In the genomic region with DNA sequence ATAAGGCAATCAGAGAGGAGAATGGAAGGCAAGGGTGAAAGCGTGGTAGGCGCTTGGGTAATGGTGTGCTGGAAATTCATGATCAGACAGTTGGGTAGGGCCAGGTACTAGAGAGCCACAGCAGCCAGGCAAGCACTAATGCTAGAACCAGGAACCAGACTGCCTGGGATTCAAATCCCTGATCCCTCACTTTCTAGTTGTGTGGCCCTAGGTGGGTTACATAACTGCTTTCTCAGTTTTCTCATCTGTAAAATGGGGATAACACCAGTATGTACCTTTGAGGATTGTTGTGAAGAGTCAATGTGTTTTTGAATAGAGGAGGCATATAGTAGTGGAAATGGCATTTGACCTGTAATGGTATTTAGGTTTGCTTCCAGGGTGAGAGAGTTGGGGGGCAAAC, we compare ENCODE assay signal across 22 cellular contexts.
DNase-seq lines count a peak whose midpoint lies in the region; ATAC-seq, FAIRE-seq and TF ChIP-seq lines count a peak whose summit lies in the region.
"Had no signal": no experiment of that assay in that cellular context is flagged by ENCODE, and none has a peak within 500 bp of the region (broad histone marks: within the 10 kb centered on the region; RNA-seq: fewer than 3 reads in every experiment).

No MANE protein-coding gene starts in this region.

- no peak for TF ChIP-seq CTCF in HEK293 (tag by site-specific recombination; IDR thresholded peaks at IDR 0.05)
- no peak for TF ChIP-seq CTCF in K562 (IDR thresholded peaks at IDR 0.05 in 2 of 3, conservative IDR thresholded peaks at IDR 0.05 in 1 of 3; ENCODE audit: insufficient read depth in 2 of 3, low read depth in 1 of 3, low read length in 3 of 3)
- no peak for TF ChIP-seq CTCF in progenitor cell of endocrine pancreas (IDR thresholded peaks at IDR 0.05; ENCODE audit: unreplicated experiment)
- no peak for TF ChIP-seq CTCF in A673 (conservative IDR thresholded peaks at IDR 0.05; ENCODE audit: low read depth, low read length)

- DNase-seq in K562 (ENCODE audit: extremely low read depth in 1 of 4, low spot score in 3 of 4) (no peak), progenitor cell of endocrine pancreas (ENCODE audit: low spot score, unreplicated experiment) (no peak), SW 1271 (lab: John Stamatoyannopoulos, UW) (no peak), OCI-M1 (lab: John Stamatoyannopoulos, UW) (no peak), A673 (ENCODE audit: low spot score) (no peak)
- DNase-seq: 8988T; AML-193; Caco-2; Calu3; CD4-positive, alpha-beta T cell; CD8-positive, alpha-beta T cell; DMS79 treated with DMSO at 0.1 percent for 48 hours; GF-D8 had no signal

- no peak overlapping the region for H2AFZ ChIP-seq in K562 (ENCODE audit: low read depth, low read length)

- H3K9me3 ChIP-seq in HEK293 (ENCODE audit: control insufficient read depth, insufficient read depth, low read depth, low read length) (no peaks in the 10 kb centered on the region), K562 (replicated peaks; ENCODE audit: control insufficient read depth, insufficient read depth, low read depth, low read length) (no peaks in the 10 kb centered on the region), A673 (ENCODE audit: low read depth, low read length, poor library complexity, severe bottlenecking) (no peaks in the 10 kb centered on the region)
- H3K9me3 ChIP-seq: BLaER1 treated with 17β-estradiol and CSF1 and Interleukin-3, amounts not matched to agents 10 nM and 100 nM; Caco-2 had no signal

- BruUV-seq in K562 (replicated peaks; lab: Mats Ljungman, UMichigan) = no TSS peak
- no TSS peak for BruUV-seq in A673 (replicated peaks; lab: Mats Ljungman, UMichigan)

- intact Hi-C loops in K562 (cut with micrococcal nuclease) = no loop called here
- intact Hi-C loops in A673 (cut with micrococcal nuclease; ENCODE audit: unreplicated experiment) = no loop called here

- peaks cover 20% of the 10 kb centered on the region for H3K4me1 Mint-ChIP-seq in progenitor cell of endocrine pancreas (ENCODE audit: low read depth)
- H3K4me1 Mint-ChIP-seq: B cell had no signal

- H3K9ac ChIP-seq in K562 (ENCODE audit: insufficient read depth in 1 of 2, low read depth in 2 of 2, low read length in 2 of 2) = no peak overlapping the region
- H3K9ac ChIP-seq: BLaER1 treated with 17β-estradiol and CSF1 and Interleukin-3, amounts not matched to agents 10 nM and 100 nM had no signal

- 0% methylated on average over 2 of the region's 2 CpGs for WGBS in K562 (ENCODE audit: insufficient coverage, low coverage, missing lambda C conversion rate)

- TF ChIP-seq RAD21 in K562 (CRISPR knock-in tag; conservative IDR thresholded peaks at IDR 0.05 in 1 of 2, IDR thresholded peaks at IDR 0.05 in 1 of 2) = no peak

- no peaks in the 10 kb centered on the region for H3K36me3 ChIP-seq in HEK293 (ENCODE audit: control insufficient read depth in 2 of 2, insufficient read depth in 1 of 2, low read length in 2 of 2)
- no peaks in the 10 kb centered on the region for H3K36me3 ChIP-seq in K562 (ENCODE audit: control insufficient read depth, insufficient read depth, low read length)
- no peaks in the 10 kb centered on the region for H3K36me3 ChIP-seq in A673 (ENCODE audit: insufficient read depth, low read length, poor library complexity, severe bottlenecking)
- H3K36me3 ChIP-seq: BLaER1 treated with 17β-estradiol and CSF1 and Interleukin-3, amounts not matched to agents 10 nM and 100 nM had no signal

- no peak overlapping the region for H3K4me2 ChIP-seq in K562 (ENCODE audit: insufficient read depth, low read length)
- H3K4me2 ChIP-seq: BLaER1 treated with 17β-estradiol and CSF1 and Interleukin-3, amounts not matched to agents 10 nM and 100 nM had no signal

- H3K4me1 ChIP-seq in HEK293 (ENCODE audit: control insufficient read depth, insufficient read depth, low read length) (no peaks in the 10 kb centered on the region), K562 (replicated peaks in 1 of 2; ENCODE audit: control insufficient read depth in 2 of 2, insufficient read depth in 2 of 2, low read length in 2 of 2) (no peaks in the 10 kb centered on the region), A673 (ENCODE audit: insufficient read depth, low read length, poor library complexity, severe bottlenecking) (no peaks in the 10 kb centered on the region)
- H3K4me1 ChIP-seq: BLaER1 treated with 17β-estradiol and CSF1 and Interleukin-3, amounts not matched to agents 10 nM and 100 nM had no signal

- peak overlapping the region; percentile 37 for H3K27ac Mint-ChIP-seq in progenitor cell of endocrine pancreas
- H3K27ac Mint-ChIP-seq: B cell; CD4-positive, alpha-beta T cell; CD8-positive, alpha-beta T cell had no signal

- H3K79me2 ChIP-seq in K562 (ENCODE audit: control insufficient read depth, insufficient read depth, low read length) = no peaks in the 10 kb centered on the region

- H3K36me3 Mint-ChIP-seq in progenitor cell of endocrine pancreas (ENCODE audit: insufficient read depth) = no peaks in the 10 kb centered on the region
- H3K36me3 Mint-ChIP-seq: CD8-positive, alpha-beta T cell had no signal

- peaks cover 3% of the 10 kb centered on the region for H3K9me3 Mint-ChIP-seq in progenitor cell of endocrine pancreas (ENCODE audit: low read depth)
- H3K9me3 Mint-ChIP-seq: CD4-positive, alpha-beta T cell; CD8-positive, alpha-beta T cell had no signal

- no peak overlapping the region for H3K27ac ChIP-seq in HEK293 (ENCODE audit: extremely low read depth, low read depth, low read length)
- H3K27ac ChIP-seq in K562 (ENCODE audit: extremely low read depth, low read depth, low read length) = no peak overlapping the region
- H3K27ac ChIP-seq in A673 (ENCODE audit: low read depth, low read length, poor library complexity, severe bottlenecking) = no peak overlapping the region
- H3K27ac ChIP-seq: BLaER1 treated with 17β-estradiol and CSF1 and Interleukin-3, amounts not matched to agents 10 nM and 100 nM; C4-2B had no signal

- no peak for FAIRE-seq in K562 (lab: Jason Lieb, UNC)
- FAIRE-seq: A204.1, D721Med, G401.6, GM12891, GM19239 had no signal

- H3K4me3 ChIP-seq in HEK293 (ENCODE audit: low read depth, low read length) (no peak overlapping the region), K562 (no peak overlapping the region), A673 (ENCODE audit: low read depth, low read length, poor library complexity, severe bottlenecking) (no peak overlapping the region)
- H3K4me3 ChIP-seq: BLaER1 treated with 17β-estradiol and CSF1 and Interleukin-3, amounts not matched to agents 10 nM and 100 nM had no signal

- no peak for ATAC-seq in K562
- ATAC-seq: CD8-positive, alpha-beta T cell had no signal

- POLR2A ChIA-PET in HEK293 (lab: Yijun Ruan, JAX) = no interaction called here
- POLR2A ChIA-PET in K562 (lab: Yijun Ruan, JAX) = no interaction called here
- POLR2A ChIA-PET in A673 (lab: Charles Lee; ENCODE audit: low non-redundant PET) = no interaction called here

- H3K9me1 ChIP-seq in K562 (ENCODE audit: control insufficient read depth, insufficient read depth, low read length) = no peaks in the 10 kb centered on the region

- H3K4me3 Mint-ChIP-seq in progenitor cell of endocrine pancreas (ENCODE audit: low read depth) = no peak overlapping the region
- H3K4me3 Mint-ChIP-seq: B cell; CD4-positive, alpha-beta T cell; CD8-positive, alpha-beta T cell had no signal

- CTCF ChIA-PET in HEK293 (lab: Yijun Ruan, JAX) = interaction anchor here (0.7 kb wide), 1 partner anchor 137 kb away, joined by 3 read pairs; no protein-coding TSS in a partner anchor
- CTCF ChIA-PET in K562 (lab: Yijun Ruan, JAX; ENCODE audit: low intra/inter-chr PET ratio) = no interaction called here
- CTCF ChIA-PET in A673 (lab: Charles Lee) = no interaction called here

- H4K20me1 ChIP-seq in K562 (replicated peaks; ENCODE audit: control insufficient read depth, insufficient read depth, low read length) = no peaks in the 10 kb centered on the region
- H4K20me1 ChIP-seq: BLaER1 treated with 17β-estradiol and CSF1 and Interleukin-3, amounts not matched to agents 10 nM and 100 nM had no signal

- TF ChIP-seq POLR2A in K562 (conservative IDR thresholded peaks at IDR 0.05) = no peak

- peaks cover 6% of the 10 kb centered on the region for H3K27me3 Mint-ChIP-seq in progenitor cell of endocrine pancreas

- no peak for TF ChIP-seq EP300 in K562 (IDR thresholded peaks at IDR 0.05; ENCODE audit: low read length)

- H3K27me3 ChIP-seq in K562 (ENCODE audit: control insufficient read depth in 2 of 2, insufficient read depth in 2 of 2, low read length in 2 of 2) (peaks cover 2 to 10% of the 10 kb centered on the region in 2 experiments; a peak in 2 of 5 replicates), A673 (replicated peaks; ENCODE audit: insufficient read depth, low read depth, low read length, poor library complexity) (peaks cover 43% of the 10 kb centered on the region)
- H3K27me3 ChIP-seq: BLaER1 treated with 17β-estradiol and CSF1 and Interleukin-3, amounts not matched to agents 10 nM and 100 nM had no signal

- in situ Hi-C loops in K562 (cut with MboI) = no loop called here

TF ChIP-seq in HEK293, 187 proteins besides CTCF, POLR2A, EP300 and RAD21:
- TF ChIP-seq ZNF354C (tag by site-specific recombination; IDR thresholded peaks at IDR 0.05; ENCODE audit: borderline replicate concordance, low read depth) = no peak
- TF ChIP-seq FEZF1 (tag by site-specific recombination; IDR thresholded peaks at IDR 0.05) = no peak
- no peak for TF ChIP-seq ZNF184 (tag by site-specific recombination; IDR thresholded peaks at IDR 0.05)
- TF ChIP-seq, protein P1, sequence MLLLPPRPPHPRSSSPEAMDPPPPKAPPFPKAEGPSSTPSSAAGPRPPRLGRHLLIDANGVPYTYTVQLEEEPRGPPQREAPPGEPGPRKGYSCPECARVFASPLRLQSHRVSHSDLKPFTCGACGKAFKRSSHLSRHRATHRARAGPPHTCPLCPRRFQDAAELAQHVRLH (tag by site-specific recombination; IDR thresholded peaks at IDR 0.05) = 0 out of 2 replicates have a peak, but pooled peaks have one; percentile 50
- TF ChIP-seq ZNF10 (tag by site-specific recombination; IDR thresholded peaks at IDR 0.05) = no peak

TF ChIP-seq in K562, 482 proteins besides CTCF, POLR2A, EP300 and RAD21 (continues in another document):
- TF ChIP-seq GATAD2B (IDR thresholded peaks at IDR 0.05; ENCODE audit: borderline replicate concordance) (no peak), SIX5 (IDR thresholded peaks at IDR 0.05; ENCODE audit: borderline replicate concordance in 1 of 2, insufficient read depth in 1 of 2, low read depth in 1 of 2, low read length in 2 of 2) (no peak), MYC (IDR thresholded peaks at IDR 0.05; ENCODE audit: low read depth, low read length) (no peak), MYC (CRISPR knock-in tag; IDR thresholded peaks at IDR 0.05; ENCODE audit: borderline replicate concordance, low read depth) (no peak), SMARCC2 (IDR thresholded peaks at IDR 0.05; ENCODE audit: low read depth) (no peak), RBM25 (IDR thresholded peaks at IDR 0.05; ENCODE audit: low read depth, low read length, severe bottlenecking) (peak; percentile 56)
